In the genomic region with DNA sequence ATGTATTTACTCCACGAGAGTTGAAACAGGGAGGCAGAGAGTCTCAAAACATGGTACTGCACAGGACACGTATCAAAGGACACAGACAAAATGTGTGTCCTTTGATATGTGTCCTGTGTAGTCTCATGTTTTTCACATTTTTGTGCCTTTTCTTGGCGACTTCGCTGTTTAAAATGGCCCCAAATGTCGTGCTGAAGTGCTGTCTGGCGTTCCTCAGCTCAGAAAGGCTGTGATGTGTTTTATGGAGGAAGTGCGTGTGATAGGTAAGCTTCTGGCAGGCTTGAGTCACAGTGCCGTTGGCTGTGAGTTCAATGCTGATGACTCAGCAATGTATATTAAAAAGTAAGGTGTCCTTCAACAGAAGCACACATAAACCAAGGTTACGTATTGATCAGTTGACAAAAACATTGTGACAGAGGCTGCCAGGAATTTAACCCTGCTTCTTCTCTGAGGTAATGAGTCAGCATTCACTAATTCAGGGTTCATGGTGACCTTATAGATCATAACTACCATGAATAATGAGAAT, we compare ENCODE assay signal across 17 cellular contexts.
DNase-seq lines count a peak whose midpoint lies in the region; ATAC-seq, FAIRE-seq and TF ChIP-seq lines count a peak whose summit lies in the region.
"Had no signal": no experiment of that assay in that cellular context is flagged by ENCODE, and none has a peak within 500 bp of the region (broad histone marks: within the 10 kb centered on the region; RNA-seq: fewer than 3 reads in every experiment).

No MANE protein-coding gene starts in this region.

- no peak for TF ChIP-seq CTCF in A549 (IDR thresholded peaks at IDR 0.05)
- no peak for TF ChIP-seq CTCF in WTC11 (IDR thresholded peaks at IDR 0.05)
- no peak for TF ChIP-seq CTCF in omental fat pad (IDR thresholded peaks at IDR 0.05)
- no peak for TF ChIP-seq CTCF in GM10248 (IDR thresholded peaks at IDR 0.05; ENCODE audit: control extremely low read depth, extremely low read depth, low read depth, missing control alignments)

- no peaks in the 10 kb centered on the region for H3K27me3 Mint-ChIP-seq in WTC11 (ENCODE audit: low read depth)
- H3K27me3 Mint-ChIP-seq in activated naive CD8-positive, alpha-beta T cell treated with anti-CD3 and anti-CD28 coated beads, Interleukin-2, amount 50 U/mL, for 24 hours = peaks cover 24% of the 10 kb centered on the region

- no peak for TF ChIP-seq EP300 in A549 (IDR thresholded peaks at IDR 0.05)

- FAIRE-seq in A549 (lab: Jason Lieb, UNC) = no peak
- FAIRE-seq: frontal cortex had no signal

- H3K4me1 ChIP-seq in A549 = no peaks in the 10 kb centered on the region

- 44% methylated on average over 9 of the region's 9 CpGs for WGBS in A549 (ENCODE audit: missing lambda C conversion rate)

- no peak for TF ChIP-seq POLR2A in A549 (IDR thresholded peaks at IDR 0.05; ENCODE audit: low read length)

- H3K9me3 Mint-ChIP-seq in WTC11 = no peaks in the 10 kb centered on the region
- H3K9me3 Mint-ChIP-seq in activated naive CD8-positive, alpha-beta T cell treated with anti-CD3 and anti-CD28 coated beads, Interleukin-2, amount 50 U/mL, for 24 hours = no peaks in the 10 kb centered on the region
- H3K9me3 Mint-ChIP-seq: activated T-helper 1 cell treated with anti-CD3 and anti-CD28 coated beads, Interleukin-12 subunit alpha, Interleukin-12 subunit beta, Interleukin-2, Interleukin-4 antibody, amounts not matched to agents 30 ng/mL and 10 ng/mL and 1 ng/mL, durations not matched to agents 14 hours and 24 hours and 36 hours; CD4-positive, alpha-beta memory T cell; neural progenitor cell; stimulated activated memory B cell treated with anti-CD40 and anti-IgM and Interleukin-4, amounts not matched to agents 10 μg/mL and 1 μg/mL and 100 μg/mL, for 72 hours had no signal

- no peak overlapping the region for H3K27ac ChIP-seq in A549
- H3K27ac ChIP-seq: neural progenitor cell had no signal

- no peak overlapping the region for H3K4me3 Mint-ChIP-seq in WTC11
- H3K4me3 Mint-ChIP-seq in activated naive CD8-positive, alpha-beta T cell treated with anti-CD3 and anti-CD28 coated beads, Interleukin-2, amount 50 U/mL, for 24 hours = no peak overlapping the region
- H3K4me3 Mint-ChIP-seq: activated T-helper 1 cell treated with anti-CD3 and anti-CD28 coated beads, Interleukin-12 subunit alpha, Interleukin-12 subunit beta, Interleukin-2, Interleukin-4 antibody, amounts not matched to agents 30 ng/mL and 10 ng/mL and 1 ng/mL, durations not matched to agents 14 hours and 24 hours and 36 hours; CD4-positive, alpha-beta memory T cell; neural progenitor cell; stimulated activated memory B cell treated with anti-CD40 and anti-IgM and Interleukin-4, amounts not matched to agents 10 μg/mL and 1 μg/mL and 100 μg/mL, for 72 hours had no signal

- no peaks in the 10 kb centered on the region for H3K9me3 ChIP-seq in A549

- no peak for TF ChIP-seq RAD21 in A549 (conservative IDR thresholded peaks at IDR 0.05 in 1 of 2, IDR thresholded peaks at IDR 0.05 in 1 of 2)

- H3K4me3 ChIP-seq in A549 = no peak overlapping the region
- H3K4me3 ChIP-seq: neural progenitor cell had no signal

- H3K27ac Mint-ChIP-seq in WTC11 = no peak overlapping the region
- no peak overlapping the region for H3K27ac Mint-ChIP-seq in activated naive CD8-positive, alpha-beta T cell treated with anti-CD3 and anti-CD28 coated beads, Interleukin-2, amount 50 U/mL, for 24 hours
- H3K27ac Mint-ChIP-seq: activated T-helper 1 cell treated with anti-CD3 and anti-CD28 coated beads, Interleukin-12 subunit alpha, Interleukin-12 subunit beta, Interleukin-2, Interleukin-4 antibody, amounts not matched to agents 30 ng/mL and 10 ng/mL and 1 ng/mL, durations not matched to agents 14 hours and 24 hours and 36 hours; neural progenitor cell; stimulated activated memory B cell treated with anti-CD40 and anti-IgM and Interleukin-4, amounts not matched to agents 10 μg/mL and 1 μg/mL and 100 μg/mL, for 72 hours had no signal

- POLR2A ChIA-PET in A549 (lab: Yijun Ruan, JAX) = no interaction called here
- POLR2A ChIA-PET in WTC11 (lab: Charles Lee) = no interaction called here
- POLR2A ChIA-PET in GM10248 (lab: Yijun Ruan, JAX) = no interaction called here

- ATAC-seq in A549 (no peak), WTC11 (no peak), omental fat pad (ENCODE audit: low FRiP score) (no peak), HG02938 (IDR thresholded peaks at IDR 0.05; ENCODE audit: unreplicated experiment) (no peak)
- ATAC-seq in activated naive CD8-positive, alpha-beta T cell treated with anti-CD3 and anti-CD28 coated beads, Interleukin-2, amount 50 U/mL, for 24 hours = no peak
- ATAC-seq: stimulated activated memory B cell treated with anti-CD40 and anti-IgM and Interleukin-4, amounts not matched to agents 10 μg/mL and 1 μg/mL and 100 μg/mL, for 72 hours had no signal

- H3K36me3 Mint-ChIP-seq in WTC11 = no peaks in the 10 kb centered on the region
- no peaks in the 10 kb centered on the region for H3K36me3 Mint-ChIP-seq in activated naive CD8-positive, alpha-beta T cell treated with anti-CD3 and anti-CD28 coated beads, Interleukin-2, amount 50 U/mL, for 24 hours (ENCODE audit: low read depth)
- H3K36me3 Mint-ChIP-seq: CD4-positive, alpha-beta memory T cell; neural progenitor cell; stimulated activated memory B cell treated with anti-CD40 and anti-IgM and Interleukin-4, amounts not matched to agents 10 μg/mL and 1 μg/mL and 100 μg/mL, for 72 hours had no signal

- DNase-seq in A549 (ENCODE audit: low read depth in 1 of 2, low spot score in 1 of 2) (peak; percentile 26 to 55), HCEC 1CT (peak; percentile 70), WTC11 (ENCODE audit: low spot score) (no peak), glomerular endothelial cell (ENCODE audit: extremely low read depth, low read depth, low spot score) (peak; percentile 29), omental fat pad (ENCODE audit: low spot score) (no peak), GM10248 (ENCODE audit: extremely low spot score) (no peak)
- no peak for DNase-seq in activated naive CD8-positive, alpha-beta T cell treated with anti-CD3 and anti-CD28 coated beads, Interleukin-2, amount 50 U/mL, for 24 hours
- DNase-seq: CD4-positive, alpha-beta memory T cell; H7; left cardiac atrium; SHP77 treated with DMSO at 0.1 percent for 48 hours; stimulated activated CD4-positive, alpha-beta T cell treated with anti-CD3 and anti-CD28 coated beads, Interleukin-15, amount 100 ng/mL, for 24 hours had no signal

- no peak overlapping the region for H3K4me2 ChIP-seq in A549
- H3K4me2 ChIP-seq: neural progenitor cell had no signal

- CTCF ChIA-PET in A549 (lab: Yijun Ruan, JAX) = interaction anchor here (0.9 to 2.1 kb wide), 3 partner anchors 16 to 1331 kb away, joined by 3 to 7 read pairs (median 4); no protein-coding TSS in a partner anchor
- CTCF ChIA-PET in WTC11 (lab: Charles Lee) = interaction anchor here (1.1 to 2.0 kb wide), 2 partner anchors 130 to 232 kb away, joined by 3 to 9 read pairs; no protein-coding TSS in a partner anchor
- CTCF ChIA-PET in GM10248 (lab: Yijun Ruan, JAX) = interaction anchor here (2.1 kb wide), 1 partner anchor 9 kb away, joined by 6 read pairs; no protein-coding TSS in a partner anchor

- peaks cover 18% of the 10 kb centered on the region for H3K4me1 Mint-ChIP-seq in WTC11
- H3K4me1 Mint-ChIP-seq in activated naive CD8-positive, alpha-beta T cell treated with anti-CD3 and anti-CD28 coated beads, Interleukin-2, amount 50 U/mL, for 24 hours = no peaks in the 10 kb centered on the region
- H3K4me1 Mint-ChIP-seq: CD4-positive, alpha-beta memory T cell; neural progenitor cell; stimulated activated memory B cell treated with anti-CD40 and anti-IgM and Interleukin-4, amounts not matched to agents 10 μg/mL and 1 μg/mL and 100 μg/mL, for 72 hours had no signal

TF ChIP-seq in A549, 52 proteins besides CTCF, POLR2A, EP300 and RAD21 (continues in another document):
- TF ChIP-seq KDM1A (IDR thresholded peaks at IDR 0.05; ENCODE audit: low read depth) (no peak), KDM5A (IDR thresholded peaks at IDR 0.05) (no peak), BHLHE40 (IDR thresholded peaks at IDR 0.05; ENCODE audit: low read depth, low read length) (no peak), MAFK (IDR thresholded peaks at IDR 0.05; ENCODE audit: partially characterized antibody) (peak; percentile 98), HOXB5 (CRISPR knock-in tag; IDR thresholded peaks at IDR 0.05) (no peak)
- TF ChIP-seq, protein P1, sequence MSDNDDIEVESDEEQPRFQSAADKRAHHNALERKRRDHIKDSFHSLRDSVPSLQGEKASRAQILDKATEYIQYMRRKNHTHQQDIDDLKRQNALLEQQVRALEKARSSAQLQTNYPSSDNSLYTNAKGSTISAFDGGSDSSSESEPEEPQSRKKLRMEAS (IDR thresholded peaks at IDR 0.05) = peak; percentile 45; the same call in 1 of the 2 replicates
- TF ChIP-seq, protein P2, sequence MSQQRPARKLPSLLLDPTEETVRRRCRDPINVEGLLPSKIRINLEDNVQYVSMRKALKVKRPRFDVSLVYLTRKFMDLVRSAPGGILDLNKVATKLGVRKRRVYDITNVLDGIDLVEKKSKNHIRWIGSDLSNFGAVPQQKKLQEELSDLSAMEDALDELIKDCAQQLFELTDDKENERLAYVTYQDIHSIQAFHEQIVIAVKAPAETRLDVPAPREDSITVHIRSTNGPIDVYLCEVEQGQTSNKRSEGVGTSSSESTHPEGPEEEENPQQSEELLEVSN (IDR thresholded peaks at IDR 0.05; ENCODE audit: borderline replicate concordance, low read depth) = no peak

TF ChIP-seq in WTC11, 78 proteins besides CTCF, POLR2A, EP300 and RAD21:
- TF ChIP-seq, protein P1 (CRISPR knock-in tag; IDR thresholded peaks at IDR 0.05) = no peak
- TF ChIP-seq GABPB1 (CRISPR knock-in tag; IDR thresholded peaks at IDR 0.05) = 0 out of 2 replicates have a peak, but pooled peaks have one; percentile 5
TF ChIP-seq in WTC11: peak in this region for 1.

Comparison
In these comparisons a context has a peak if more than half of its experiments do, and no peak if none do; other contexts are left out.
1. DNase-seq: peak in A549 (2 of 2), HCEC 1CT (single experiment) and glomerular endothelial cell (single experiment); none in WTC11 (single experiment), omental fat pad (single experiment), activated naive CD8-positive, alpha-beta T cell treated with anti-CD3 and anti-CD28 coated beads, Interleukin-2, amount 50 U/mL, for 24 hours (single experiment) and GM10248 (single experiment).